ENCODE assay signal across 1 cellular context in the genomic region with DNA sequence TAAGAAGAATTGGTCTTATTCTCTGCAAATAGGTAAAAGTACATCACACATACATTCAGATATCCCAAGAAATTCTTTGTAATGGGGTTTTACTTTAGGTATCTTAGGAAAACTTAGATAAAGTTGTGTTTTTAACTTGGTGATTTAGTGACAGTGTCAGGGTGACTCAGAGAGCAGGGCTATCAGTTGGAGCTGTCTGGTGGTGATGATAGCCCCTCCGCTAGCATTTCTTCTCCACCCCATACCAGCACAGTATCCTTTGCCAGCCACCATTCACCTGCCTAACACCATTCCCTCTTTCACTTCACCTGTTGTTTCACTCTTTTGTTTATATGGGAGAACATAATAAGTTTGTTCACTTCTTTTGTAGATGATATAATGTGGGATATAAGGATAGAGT.
TF ChIP-seq lines count a peak whose summit lies in the region.

No MANE protein-coding gene starts in this region.

TF ChIP-seq in K562, 482 proteins besides CTCF, POLR2A, EP300 and RAD21 (continued from another document and continues in another):
- TF ChIP-seq, protein P1, sequence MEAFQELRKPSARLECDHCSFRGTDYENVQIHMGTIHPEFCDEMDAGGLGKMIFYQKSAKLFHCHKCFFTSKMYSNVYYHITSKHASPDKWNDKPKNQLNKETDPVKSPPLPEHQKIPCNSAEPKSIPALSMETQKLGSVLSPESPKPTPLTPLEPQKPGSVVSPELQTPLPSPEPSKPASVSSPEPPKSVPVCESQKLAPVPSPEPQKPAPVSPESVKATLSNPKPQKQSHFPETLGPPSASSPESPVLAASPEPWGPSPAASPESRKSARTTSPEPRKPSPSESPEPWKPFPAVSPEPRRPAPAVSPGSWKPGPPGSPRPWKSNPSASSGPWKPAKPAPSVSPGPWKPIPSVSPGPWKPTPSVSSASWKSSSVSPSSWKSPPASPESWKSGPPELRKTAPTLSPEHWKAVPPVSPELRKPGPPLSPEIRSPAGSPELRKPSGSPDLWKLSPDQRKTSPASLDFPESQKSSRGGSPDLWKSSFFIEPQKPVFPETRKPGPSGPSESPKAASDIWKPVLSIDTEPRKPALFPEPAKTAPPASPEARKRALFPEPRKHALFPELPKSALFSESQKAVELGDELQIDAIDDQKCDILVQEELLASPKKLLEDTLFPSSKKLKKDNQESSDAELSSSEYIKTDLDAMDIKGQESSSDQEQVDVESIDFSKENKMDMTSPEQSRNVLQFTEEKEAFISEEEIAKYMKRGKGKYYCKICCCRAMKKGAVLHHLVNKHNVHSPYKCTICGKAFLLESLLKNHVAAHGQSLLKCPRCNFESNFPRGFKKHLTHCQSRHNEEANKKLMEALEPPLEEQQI (IDR thresholded peaks at IDR 0.05): no peak
- TF ChIP-seq ARNT (IDR thresholded peaks at IDR 0.05) (0 out of 4 replicates have a peak, but pooled peaks of 1 of the 2 experiments have one; percentile 17), HMG20B (CRISPR knock-in tag; IDR thresholded peaks at IDR 0.05) (no peak), ASH1L (IDR thresholded peaks at IDR 0.05; ENCODE audit: borderline replicate concordance, low read depth, partially characterized antibody) (no peak), GABPA (tag; conservative IDR thresholded peaks at IDR 0.05; ENCODE audit: low read depth) (no peak), ZNF79 (CRISPR knock-in tag; IDR thresholded peaks at IDR 0.05; ENCODE audit: low read depth) (no peak), ZNF274 (IDR thresholded peaks at IDR 0.05; ENCODE audit: borderline replicate concordance, low read depth, low read length) (no peak), SMARCC2 (IDR thresholded peaks at IDR 0.05; ENCODE audit: low read depth) (0 out of 2 replicates have a peak, but pooled peaks have one; percentile 29), JUN (IDR thresholded peaks at IDR 0.05; ENCODE audit: borderline replicate concordance, low read depth, low read length) (0 out of 2 replicates have a peak, but pooled peaks have one; percentile 18), JUN (CRISPR knock-in tag; IDR thresholded peaks at IDR 0.05; ENCODE audit: borderline replicate concordance) (no peak), SNRNP70 (optimal IDR thresholded peaks at IDR 0.05; ENCODE audit: low read depth, low read length) (no peak), HIVEP1 (CRISPR knock-in tag; IDR thresholded peaks at IDR 0.05) (no peak), TRIM24 (IDR thresholded peaks at IDR 0.05) (0 out of 4 replicates have a peak, but pooled peaks of 1 of the 2 experiments have one; percentile 21), KLF1 (tag; IDR thresholded peaks at IDR 0.05) (no peak), NCOA4 (IDR thresholded peaks at IDR 0.05; ENCODE audit: partially characterized antibody) (no peak), ZFP1 (CRISPR knock-in tag; IDR thresholded peaks at IDR 0.05) (no peak), NBN (IDR thresholded peaks at IDR 0.05; ENCODE audit: low read depth) (no peak), PRMT5 (CRISPR knock-in tag; IDR thresholded peaks at IDR 0.05) (no peak), MEIS2 (IDR thresholded peaks at IDR 0.05; ENCODE audit: partially characterized antibody) (peak; percentile 89), TEAD4 (IDR thresholded peaks at IDR 0.05; ENCODE audit: low read length) (peak; percentile 75), TEAD4 (CRISPR knock-in tag; IDR thresholded peaks at IDR 0.05; ENCODE audit: borderline replicate concordance) (no peak), TAL1 (IDR thresholded peaks at IDR 0.05) (peak; percentile 55), HEY1 (CRISPR knock-in tag; IDR thresholded peaks at IDR 0.05; ENCODE audit: borderline replicate concordance) (no peak), ARID1B (IDR thresholded peaks at IDR 0.05) (peak; percentile 90), ZNF24 (IDR thresholded peaks at IDR 0.05) (peak; percentile 87), CBFB (CRISPR knock-in tag; IDR thresholded peaks at IDR 0.05) (no peak), SMARCB1 (IDR thresholded peaks at IDR 0.05; ENCODE audit: insufficient read length, low read depth) (peak; percentile 95), SREBF2 (CRISPR knock-in tag; IDR thresholded peaks at IDR 0.05) (no peak), SMARCA4 (IDR thresholded peaks at IDR 0.05) (peak; percentile 86), HMG20A (CRISPR knock-in tag; conservative IDR thresholded peaks at IDR 0.05) (no peak), SUPT5H (IDR thresholded peaks at IDR 0.05) (no peak), BRD4 (IDR thresholded peaks at IDR 0.05) (no peak), KDM1A (IDR thresholded peaks at IDR 0.05) (0 out of 4 replicates have a peak, but pooled peaks of 1 of the 2 experiments have one; percentile 23), ZNF263 (CRISPR knock-in tag; IDR thresholded peaks at IDR 0.05; ENCODE audit: borderline replicate concordance) (no peak)
- TF ChIP-seq, protein P2, sequence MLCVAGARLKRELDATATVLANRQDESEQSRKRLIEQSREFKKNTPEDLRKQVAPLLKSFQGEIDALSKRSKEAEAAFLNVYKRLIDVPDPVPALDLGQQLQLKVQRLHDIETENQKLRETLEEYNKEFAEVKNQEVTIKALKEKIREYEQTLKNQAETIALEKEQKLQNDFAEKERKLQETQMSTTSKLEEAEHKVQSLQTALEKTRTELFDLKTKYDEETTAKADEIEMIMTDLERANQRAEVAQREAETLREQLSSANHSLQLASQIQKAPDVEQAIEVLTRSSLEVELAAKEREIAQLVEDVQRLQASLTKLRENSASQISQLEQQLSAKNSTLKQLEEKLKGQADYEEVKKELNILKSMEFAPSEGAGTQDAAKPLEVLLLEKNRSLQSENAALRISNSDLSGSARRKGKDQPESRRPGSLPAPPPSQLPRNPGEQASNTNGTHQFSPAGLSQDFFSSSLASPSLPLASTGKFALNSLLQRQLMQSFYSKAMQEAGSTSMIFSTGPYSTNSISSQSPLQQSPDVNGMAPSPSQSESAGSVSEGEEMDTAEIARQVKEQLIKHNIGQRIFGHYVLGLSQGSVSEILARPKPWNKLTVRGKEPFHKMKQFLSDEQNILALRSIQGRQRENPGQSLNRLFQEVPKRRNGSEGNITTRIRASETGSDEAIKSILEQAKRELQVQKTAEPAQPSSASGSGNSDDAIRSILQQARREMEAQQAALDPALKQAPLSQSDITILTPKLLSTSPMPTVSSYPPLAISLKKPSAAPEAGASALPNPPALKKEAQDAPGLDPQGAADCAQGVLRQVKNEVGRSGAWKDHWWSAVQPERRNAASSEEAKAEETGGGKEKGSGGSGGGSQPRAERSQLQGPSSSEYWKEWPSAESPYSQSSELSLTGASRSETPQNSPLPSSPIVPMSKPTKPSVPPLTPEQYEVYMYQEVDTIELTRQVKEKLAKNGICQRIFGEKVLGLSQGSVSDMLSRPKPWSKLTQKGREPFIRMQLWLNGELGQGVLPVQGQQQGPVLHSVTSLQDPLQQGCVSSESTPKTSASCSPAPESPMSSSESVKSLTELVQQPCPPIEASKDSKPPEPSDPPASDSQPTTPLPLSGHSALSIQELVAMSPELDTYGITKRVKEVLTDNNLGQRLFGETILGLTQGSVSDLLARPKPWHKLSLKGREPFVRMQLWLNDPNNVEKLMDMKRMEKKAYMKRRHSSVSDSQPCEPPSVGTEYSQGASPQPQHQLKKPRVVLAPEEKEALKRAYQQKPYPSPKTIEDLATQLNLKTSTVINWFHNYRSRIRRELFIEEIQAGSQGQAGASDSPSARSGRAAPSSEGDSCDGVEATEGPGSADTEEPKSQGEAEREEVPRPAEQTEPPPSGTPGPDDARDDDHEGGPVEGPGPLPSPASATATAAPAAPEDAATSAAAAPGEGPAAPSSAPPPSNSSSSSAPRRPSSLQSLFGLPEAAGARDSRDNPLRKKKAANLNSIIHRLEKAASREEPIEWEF (CRISPR knock-in tag; IDR thresholded peaks at IDR 0.05): no peak
- TF ChIP-seq, protein P3, sequence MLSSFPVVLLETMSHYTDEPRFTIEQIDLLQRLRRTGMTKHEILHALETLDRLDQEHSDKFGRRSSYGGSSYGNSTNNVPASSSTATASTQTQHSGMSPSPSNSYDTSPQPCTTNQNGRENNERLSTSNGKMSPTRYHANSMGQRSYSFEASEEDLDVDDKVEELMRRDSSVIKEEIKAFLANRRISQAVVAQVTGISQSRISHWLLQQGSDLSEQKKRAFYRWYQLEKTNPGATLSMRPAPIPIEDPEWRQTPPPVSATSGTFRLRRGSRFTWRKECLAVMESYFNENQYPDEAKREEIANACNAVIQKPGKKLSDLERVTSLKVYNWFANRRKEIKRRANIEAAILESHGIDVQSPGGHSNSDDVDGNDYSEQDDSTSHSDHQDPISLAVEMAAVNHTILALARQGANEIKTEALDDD (IDR thresholded peaks at IDR 0.05): peak; percentile 71
- TF ChIP-seq, protein P4, sequence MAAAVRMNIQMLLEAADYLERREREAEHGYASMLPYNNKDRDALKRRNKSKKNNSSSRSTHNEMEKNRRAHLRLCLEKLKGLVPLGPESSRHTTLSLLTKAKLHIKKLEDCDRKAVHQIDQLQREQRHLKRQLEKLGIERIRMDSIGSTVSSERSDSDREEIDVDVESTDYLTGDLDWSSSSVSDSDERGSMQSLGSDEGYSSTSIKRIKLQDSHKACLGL (CRISPR knock-in tag; IDR thresholded peaks at IDR 0.05; ENCODE audit: borderline replicate concordance, poor library complexity, severe bottlenecking): no peak
- TF ChIP-seq, protein P5, sequence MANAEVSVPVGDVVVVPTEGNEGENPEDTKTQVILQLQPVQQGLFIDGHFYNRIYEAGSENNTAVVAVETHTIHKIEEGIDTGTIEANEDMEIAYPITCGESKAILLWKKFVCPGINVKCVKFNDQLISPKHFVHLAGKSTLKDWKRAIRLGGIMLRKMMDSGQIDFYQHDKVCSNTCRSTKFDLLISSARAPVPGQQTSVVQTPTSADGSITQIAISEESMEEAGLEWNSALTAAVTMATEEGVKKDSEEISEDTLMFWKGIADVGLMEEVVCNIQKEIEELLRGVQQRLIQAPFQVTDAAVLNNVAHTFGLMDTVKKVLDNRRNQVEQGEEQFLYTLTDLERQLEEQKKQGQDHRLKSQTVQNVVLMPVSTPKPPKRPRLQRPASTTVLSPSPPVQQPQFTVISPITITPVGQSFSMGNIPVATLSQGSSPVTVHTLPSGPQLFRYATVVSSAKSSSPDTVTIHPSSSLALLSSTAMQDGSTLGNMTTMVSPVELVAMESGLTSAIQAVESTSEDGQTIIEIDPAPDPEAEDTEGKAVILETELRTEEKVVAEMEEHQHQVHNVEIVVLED (CRISPR knock-in tag; IDR thresholded peaks at IDR 0.05): no peak
- TF ChIP-seq, protein P6, sequence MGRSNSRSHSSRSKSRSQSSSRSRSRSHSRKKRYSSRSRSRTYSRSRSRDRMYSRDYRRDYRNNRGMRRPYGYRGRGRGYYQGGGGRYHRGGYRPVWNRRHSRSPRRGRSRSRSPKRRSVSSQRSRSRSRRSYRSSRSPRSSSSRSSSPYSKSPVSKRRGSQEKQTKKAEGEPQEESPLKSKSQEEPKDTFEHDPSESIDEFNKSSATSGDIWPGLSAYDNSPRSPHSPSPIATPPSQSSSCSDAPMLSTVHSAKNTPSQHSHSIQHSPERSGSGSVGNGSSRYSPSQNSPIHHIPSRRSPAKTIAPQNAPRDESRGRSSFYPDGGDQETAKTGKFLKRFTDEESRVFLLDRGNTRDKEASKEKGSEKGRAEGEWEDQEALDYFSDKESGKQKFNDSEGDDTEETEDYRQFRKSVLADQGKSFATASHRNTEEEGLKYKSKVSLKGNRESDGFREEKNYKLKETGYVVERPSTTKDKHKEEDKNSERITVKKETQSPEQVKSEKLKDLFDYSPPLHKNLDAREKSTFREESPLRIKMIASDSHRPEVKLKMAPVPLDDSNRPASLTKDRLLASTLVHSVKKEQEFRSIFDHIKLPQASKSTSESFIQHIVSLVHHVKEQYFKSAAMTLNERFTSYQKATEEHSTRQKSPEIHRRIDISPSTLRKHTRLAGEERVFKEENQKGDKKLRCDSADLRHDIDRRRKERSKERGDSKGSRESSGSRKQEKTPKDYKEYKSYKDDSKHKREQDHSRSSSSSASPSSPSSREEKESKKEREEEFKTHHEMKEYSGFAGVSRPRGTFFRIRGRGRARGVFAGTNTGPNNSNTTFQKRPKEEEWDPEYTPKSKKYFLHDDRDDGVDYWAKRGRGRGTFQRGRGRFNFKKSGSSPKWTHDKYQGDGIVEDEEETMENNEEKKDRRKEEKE (IDR thresholded peaks at IDR 0.05; ENCODE audit: borderline replicate concordance in 1 of 2, control insufficient read depth in 1 of 2, low read depth in 2 of 2, low read length in 1 of 2): no peak
- TF ChIP-seq, protein P7, sequence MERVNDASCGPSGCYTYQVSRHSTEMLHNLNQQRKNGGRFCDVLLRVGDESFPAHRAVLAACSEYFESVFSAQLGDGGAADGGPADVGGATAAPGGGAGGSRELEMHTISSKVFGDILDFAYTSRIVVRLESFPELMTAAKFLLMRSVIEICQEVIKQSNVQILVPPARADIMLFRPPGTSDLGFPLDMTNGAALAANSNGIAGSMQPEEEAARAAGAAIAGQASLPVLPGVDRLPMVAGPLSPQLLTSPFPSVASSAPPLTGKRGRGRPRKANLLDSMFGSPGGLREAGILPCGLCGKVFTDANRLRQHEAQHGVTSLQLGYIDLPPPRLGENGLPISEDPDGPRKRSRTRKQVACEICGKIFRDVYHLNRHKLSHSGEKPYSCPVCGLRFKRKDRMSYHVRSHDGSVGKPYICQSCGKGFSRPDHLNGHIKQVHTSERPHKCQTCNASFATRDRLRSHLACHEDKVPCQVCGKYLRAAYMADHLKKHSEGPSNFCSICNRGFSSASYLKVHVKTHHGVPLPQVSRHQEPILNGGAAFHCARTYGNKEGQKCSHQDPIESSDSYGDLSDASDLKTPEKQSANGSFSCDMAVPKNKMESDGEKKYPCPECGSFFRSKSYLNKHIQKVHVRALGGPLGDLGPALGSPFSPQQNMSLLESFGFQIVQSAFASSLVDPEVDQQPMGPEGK (CRISPR knock-in tag; IDR thresholded peaks at IDR 0.05; ENCODE audit: borderline replicate concordance): no peak
- TF ChIP-seq, protein P8, sequence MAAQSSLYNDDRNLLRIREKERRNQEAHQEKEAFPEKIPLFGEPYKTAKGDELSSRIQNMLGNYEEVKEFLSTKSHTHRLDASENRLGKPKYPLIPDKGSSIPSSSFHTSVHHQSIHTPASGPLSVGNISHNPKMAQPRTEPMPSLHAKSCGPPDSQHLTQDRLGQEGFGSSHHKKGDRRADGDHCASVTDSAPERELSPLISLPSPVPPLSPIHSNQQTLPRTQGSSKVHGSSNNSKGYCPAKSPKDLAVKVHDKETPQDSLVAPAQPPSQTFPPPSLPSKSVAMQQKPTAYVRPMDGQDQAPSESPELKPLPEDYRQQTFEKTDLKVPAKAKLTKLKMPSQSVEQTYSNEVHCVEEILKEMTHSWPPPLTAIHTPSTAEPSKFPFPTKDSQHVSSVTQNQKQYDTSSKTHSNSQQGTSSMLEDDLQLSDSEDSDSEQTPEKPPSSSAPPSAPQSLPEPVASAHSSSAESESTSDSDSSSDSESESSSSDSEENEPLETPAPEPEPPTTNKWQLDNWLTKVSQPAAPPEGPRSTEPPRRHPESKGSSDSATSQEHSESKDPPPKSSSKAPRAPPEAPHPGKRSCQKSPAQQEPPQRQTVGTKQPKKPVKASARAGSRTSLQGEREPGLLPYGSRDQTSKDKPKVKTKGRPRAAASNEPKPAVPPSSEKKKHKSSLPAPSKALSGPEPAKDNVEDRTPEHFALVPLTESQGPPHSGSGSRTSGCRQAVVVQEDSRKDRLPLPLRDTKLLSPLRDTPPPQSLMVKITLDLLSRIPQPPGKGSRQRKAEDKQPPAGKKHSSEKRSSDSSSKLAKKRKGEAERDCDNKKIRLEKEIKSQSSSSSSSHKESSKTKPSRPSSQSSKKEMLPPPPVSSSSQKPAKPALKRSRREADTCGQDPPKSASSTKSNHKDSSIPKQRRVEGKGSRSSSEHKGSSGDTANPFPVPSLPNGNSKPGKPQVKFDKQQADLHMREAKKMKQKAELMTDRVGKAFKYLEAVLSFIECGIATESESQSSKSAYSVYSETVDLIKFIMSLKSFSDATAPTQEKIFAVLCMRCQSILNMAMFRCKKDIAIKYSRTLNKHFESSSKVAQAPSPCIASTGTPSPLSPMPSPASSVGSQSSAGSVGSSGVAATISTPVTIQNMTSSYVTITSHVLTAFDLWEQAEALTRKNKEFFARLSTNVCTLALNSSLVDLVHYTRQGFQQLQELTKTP (IDR thresholded peaks at IDR 0.05; ENCODE audit: low read depth in 1 of 2, partially characterized antibody in 2 of 2): no peak
